In genomic region chr1:103497404-103497803, GRCh38 we compare ENCODE assay signal across 26 cellular contexts.
"Had no signal": no experiment of that assay in that cellular context is flagged by ENCODE, and none has a peak within 500 bp of the region (broad histone marks: within the 10 kb centered on the region; RNA-seq: fewer than 3 reads in every experiment).

No MANE protein-coding gene starts in this region.

- H2AFZ ChIP-seq: neural progenitor cell, parathyroid adenoma had no signal

- H3K79me2 ChIP-seq: parathyroid adenoma had no signal

- H3K9ac ChIP-seq: neural progenitor cell, parathyroid adenoma had no signal

- H3K4me2 ChIP-seq: neural progenitor cell had no signal

- H3K4me3 ChIP-seq: coronary artery, esophagus muscularis mucosa, heart right ventricle, lung, neural progenitor cell, right lobe of liver, suprapubic skin, transverse colon, upper lobe of right lung, vagina had no signal

- DNase-seq: effector CD4-positive, alpha-beta T cell; foreskin melanocyte; glutamatergic neuron; heart right ventricle; hippocampal formation; immature natural killer cell; islet precursor cell; mesenchymal stem cell; midbrain; naive thymus-derived CD4-positive, alpha-beta T cell; right lobe of liver; small intestine; stimulated activated CD4-positive, alpha-beta T cell treated with anti-CD3 and anti-CD28 coated beads, Interleukin-15, amount 100 ng/mL, for 24 hours; stimulated activated CD4-positive, alpha-beta T cell treated with anti-CD3 and anti-CD28 coated beads, Interleukin-4, amount 100 ng/mL, for 1 hour; stimulated activated CD8-positive, alpha-beta memory T cell treated with anti-CD3 and anti-CD28 coated beads, Interleukin-4, amount 100 ng/mL, for 48 hours; stimulated activated naive CD4-positive, alpha-beta T cell; stimulated activated naive CD8-positive, alpha-beta T cell treated with anti-CD3 and anti-CD28 coated beads, Interleukin-15, amount 100 ng/mL, for 72 hours; transverse colon; upper lobe of right lung had no signal

- H3K36me3 ChIP-seq: esophagus muscularis mucosa, heart right ventricle, neural progenitor cell, right lobe of liver, suprapubic skin, transverse colon, upper lobe of right lung, vagina had no signal

- H3K27me3 ChIP-seq: esophagus muscularis mucosa, heart right ventricle, neural progenitor cell, right lobe of liver, suprapubic skin, transverse colon, upper lobe of right lung, vagina had no signal

- H3K27ac ChIP-seq: coronary artery, esophagus muscularis mucosa, heart right ventricle, neural progenitor cell, parathyroid adenoma, right lobe of liver, suprapubic skin, transverse colon, upper lobe of right lung, vagina had no signal

- H3K9me3 ChIP-seq: esophagus muscularis mucosa, heart right ventricle, right lobe of liver, suprapubic skin, transverse colon, upper lobe of right lung, vagina had no signal

- H3K4me1 ChIP-seq: esophagus muscularis mucosa, heart right ventricle, neural progenitor cell, parathyroid adenoma, right lobe of liver, suprapubic skin, transverse colon, upper lobe of right lung, vagina had no signal
